In genomic region chr5:140342896-140343295, GRCh38 we compare ENCODE assay signal across 10 cellular contexts. TPM values are rescaled to one million over a fixed set of nuclear protein-coding genes. Genes with fewer than 3 reads are reported as not detected.
DNase-seq lines count a peak whose midpoint lies in the region; ATAC-seq lines count a peak whose summit lies in the region.
"Had no signal": no experiment of that assay in that cellular context is flagged by ENCODE, and none has a peak within 500 bp of the region (broad histone marks: within the 10 kb centered on the region; RNA-seq: fewer than 3 reads in every experiment).

No MANE protein-coding gene starts in this region.

- peak overlapping the region in 2 of 3 donors; percentile 67 to 81 for H3K27ac Mint-ChIP-seq in CD4-positive, CD25-positive, alpha-beta regulatory T cell
- H3K27ac Mint-ChIP-seq in activated T-helper 17 cell treated with anti-CD3 and anti-CD28 coated beads, Interleukin-2, amount 50 U/mL, for 72 hours: peak overlapping the region; percentile 86
- peak overlapping the region in 8 of 10 donors; percentile 20 to 76 (median 63) for H3K27ac Mint-ChIP-seq in naive thymus-derived CD8-positive, alpha-beta T cell

- H3K4me3 ChIP-seq in CD4-positive, CD25-positive, alpha-beta regulatory T cell (ENCODE audit: low read depth, low read length): no peak overlapping the region
- H3K4me3 ChIP-seq: body of pancreas had no signal

- H3K4me3 Mint-ChIP-seq in CD4-positive, CD25-positive, alpha-beta regulatory T cell: peak overlapping the region in 2 of 4 donors; percentile 56 to 73
- H3K4me3 Mint-ChIP-seq in activated T-helper 17 cell treated with anti-CD3 and anti-CD28 coated beads, Interleukin-2, amount 50 U/mL, for 72 hours: peak overlapping the region; percentile 81
- peak overlapping the region in 7 of 10 donors; percentile 27 to 74 (median 57) for H3K4me3 Mint-ChIP-seq in naive thymus-derived CD8-positive, alpha-beta T cell

- POLR2A ChIA-PET in naive thymus-derived CD8-positive, alpha-beta T cell (lab: Charles Lee): no interaction called here

- H3K4me1 Mint-ChIP-seq in CD4-positive, CD25-positive, alpha-beta regulatory T cell: peaks cover 12 to 58% (median 21%) of the 10 kb centered on the region in 4 donors
- peaks cover 32% of the 10 kb centered on the region for H3K4me1 Mint-ChIP-seq in activated T-helper 17 cell treated with anti-CD3 and anti-CD28 coated beads, Interleukin-2, amount 50 U/mL, for 72 hours
- H3K4me1 Mint-ChIP-seq in naive thymus-derived CD8-positive, alpha-beta T cell: peaks cover 17 to 57% (median 44%) of the 10 kb centered on the region in 4 donors

- no peaks in the 10 kb centered on the region for H3K9me3 ChIP-seq in CD4-positive, CD25-positive, alpha-beta regulatory T cell (ENCODE audit: control insufficient read depth in 2 of 2, low read length in 2 of 2)
- no peaks in the 10 kb centered on the region for H3K9me3 ChIP-seq in KOPT-K1 (ENCODE audit: insufficient read depth, low read length, poor library complexity, severe bottlenecking)
- H3K9me3 ChIP-seq: body of pancreas had no signal

- H3K4me1 ChIP-seq in CD4-positive, CD25-positive, alpha-beta regulatory T cell (ENCODE audit: control insufficient read depth, insufficient read depth, low read length, poor library complexity, severe bottlenecking): peaks cover 28% of the 10 kb centered on the region

- no peaks in the 10 kb centered on the region for H3K36me3 ChIP-seq in CD4-positive, CD25-positive, alpha-beta regulatory T cell (ENCODE audit: control insufficient read depth, insufficient read depth, low read length)
- H3K36me3 ChIP-seq in KOPT-K1 (ENCODE audit: insufficient read depth, low read length): no peaks in the 10 kb centered on the region

- peaks cover 16% of the 10 kb centered on the region for H3K27me3 Mint-ChIP-seq in CD4-positive, CD25-positive, alpha-beta regulatory T cell
- H3K27me3 Mint-ChIP-seq in activated T-helper 17 cell treated with anti-CD3 and anti-CD28 coated beads, Interleukin-2, amount 50 U/mL, for 72 hours: no peaks in the 10 kb centered on the region
- peaks cover 0 to 1% (median under 1%) of the 10 kb centered on the region in 5 donors for H3K27me3 Mint-ChIP-seq in naive thymus-derived CD8-positive, alpha-beta T cell

- no peaks in the 10 kb centered on the region for H3K36me3 Mint-ChIP-seq in CD4-positive, CD25-positive, alpha-beta regulatory T cell
- peaks cover 65% of the 10 kb centered on the region for H3K36me3 Mint-ChIP-seq in activated T-helper 17 cell treated with anti-CD3 and anti-CD28 coated beads, Interleukin-2, amount 50 U/mL, for 72 hours (ENCODE audit: low read depth)
- H3K36me3 Mint-ChIP-seq in naive thymus-derived CD8-positive, alpha-beta T cell: no peaks in the 10 kb centered on the region

- H3K9me3 Mint-ChIP-seq in CD4-positive, CD25-positive, alpha-beta regulatory T cell: peaks cover 0 to 2% (median 0%) of the 10 kb centered on the region in 7 donors
- no peaks in the 10 kb centered on the region for H3K9me3 Mint-ChIP-seq in activated T-helper 17 cell treated with anti-CD3 and anti-CD28 coated beads, Interleukin-2, amount 50 U/mL, for 72 hours
- no peaks in the 10 kb centered on the region for H3K9me3 Mint-ChIP-seq in naive thymus-derived CD8-positive, alpha-beta T cell

- peaks cover 3% of the 10 kb centered on the region for H3K27me3 ChIP-seq in CD4-positive, CD25-positive, alpha-beta regulatory T cell (ENCODE audit: control insufficient read depth, insufficient read depth, low read length)
- H3K27me3 ChIP-seq: body of pancreas had no signal

- peak in 1 of 3 donors; percentile 42 for DNase-seq in CD4-positive, CD25-positive, alpha-beta regulatory T cell
- DNase-seq in naive thymus-derived CD8-positive, alpha-beta T cell: no peak
- DNase-seq in NCI-H1092 treated with DMSO at 0.1 percent for 48 hours (lab: John Stamatoyannopoulos, UW): no peak
- DNase-seq in DMS53 treated with DMSO at 0.1 percent for 48 hours (lab: John Stamatoyannopoulos, UW; ENCODE audit: unreplicated experiment): no peak
- no peak for DNase-seq in cerebellum (ENCODE audit: low spot score)
- DNase-seq: SHP77 treated with DMSO at 0.1 percent for 48 hours had no signal

- ATAC-seq in CD4-positive, CD25-positive, alpha-beta regulatory T cell (ENCODE audit: low read depth in 2 of 2): no peak
- no peak for ATAC-seq in activated T-helper 17 cell treated with anti-CD3 and anti-CD28 coated beads, Interleukin-2, amount 50 U/mL, for 72 hours (replicated peaks)
- ATAC-seq in naive thymus-derived CD8-positive, alpha-beta T cell: no peak
- no peak for ATAC-seq in GM18907 (IDR thresholded peaks at IDR 0.05; ENCODE audit: unreplicated experiment)
- ATAC-seq: body of pancreas had no signal

- no peak overlapping the region for H3K27ac ChIP-seq in CD4-positive, CD25-positive, alpha-beta regulatory T cell (ENCODE audit: insufficient read depth, low read length, poor library complexity, severe bottlenecking)
- peak overlapping the region; percentile 38 for H3K27ac ChIP-seq in KOPT-K1 (ENCODE audit: low read depth, low read length, poor library complexity, severe bottlenecking)

RNA-seq across cellular contexts. Expression of gene HBEGF, which starts 3.5 kb away (rescaled TPM):
- total RNA-seq in CD4-positive, CD25-positive, alpha-beta regulatory T cell: 0.47 TPM
- polyA plus RNA-seq in CD4-positive, CD25-positive, alpha-beta regulatory T cell: not detected
- total RNA-seq in activated T-helper 17 cell treated with anti-CD3 and anti-CD28 coated beads, Interleukin-2, amount 50 U/mL, for 72 hours: 10 to 100 TPM; 12.6 to 22.9 TPM
- under 1 TPM; 0.30 to 0.44 TPM for total RNA-seq in naive thymus-derived CD8-positive, alpha-beta T cell
- polyA plus RNA-seq in naive thymus-derived CD8-positive, alpha-beta T cell: under 1 TPM in 1 of 3 donors, not detected in 2; 0.06 TPM
- total RNA-seq in cerebellum: 7.5 TPM

RNA-seq across cellular contexts. Expression of gene SLC4A9, which starts 17.1 kb away (rescaled TPM):
- not detected for total RNA-seq in CD4-positive, CD25-positive, alpha-beta regulatory T cell
- polyA plus RNA-seq in CD4-positive, CD25-positive, alpha-beta regulatory T cell: not detected
- under 1 TPM; 0.26 TPM for total RNA-seq in activated T-helper 17 cell treated with anti-CD3 and anti-CD28 coated beads, Interleukin-2, amount 50 U/mL, for 72 hours
- not detected for total RNA-seq in naive thymus-derived CD8-positive, alpha-beta T cell
- polyA plus RNA-seq in naive thymus-derived CD8-positive, alpha-beta T cell: not detected
- total RNA-seq in cerebellum: 0.45 TPM
- total RNA-seq: body of pancreas had no signal

RNA-seq across cellular contexts. Expression of gene PFDN1, which starts 40.0 kb away (rescaled TPM):
- total RNA-seq in CD4-positive, CD25-positive, alpha-beta regulatory T cell: 34.3 TPM
- 100 to 1,000 TPM; 107 to 152 (median 120) TPM for polyA plus RNA-seq in CD4-positive, CD25-positive, alpha-beta regulatory T cell
- total RNA-seq in activated T-helper 17 cell treated with anti-CD3 and anti-CD28 coated beads, Interleukin-2, amount 50 U/mL, for 72 hours: 10 to 100 TPM; 40.1 to 64.1 TPM
- total RNA-seq in naive thymus-derived CD8-positive, alpha-beta T cell: 10 to 100 TPM; 24.8 to 30.0 TPM
- polyA plus RNA-seq in naive thymus-derived CD8-positive, alpha-beta T cell: 100 to 1,000 TPM; 120 to 132 (median 129) TPM
- 38.8 TPM for total RNA-seq in cerebellum

RNA-seq across cellular contexts. Expression of gene ANKHD1, which starts 58.7 kb away (rescaled TPM):
- total RNA-seq in CD4-positive, CD25-positive, alpha-beta regulatory T cell: 227 TPM
- polyA plus RNA-seq in CD4-positive, CD25-positive, alpha-beta regulatory T cell: 10 to 100 TPM; 58.2 to 78.2 (median 64.6) TPM
- 100 to 1,000 TPM in 1 of 2 donors, 10 to 100 TPM in 1; 94.5 to 119 TPM for total RNA-seq in activated T-helper 17 cell treated with anti-CD3 and anti-CD28 coated beads, Interleukin-2, amount 50 U/mL, for 72 hours
- 100 to 1,000 TPM; 218 to 235 TPM for total RNA-seq in naive thymus-derived CD8-positive, alpha-beta T cell
- polyA plus RNA-seq in naive thymus-derived CD8-positive, alpha-beta T cell: 10 to 100 TPM; 54.9 to 82.8 (median 63.8) TPM
- total RNA-seq in cerebellum: 152 TPM
